In genomic region chr2:121071058-121071504, GRCh38 we compare ENCODE assay signal across 8 cellular contexts.
DNase-seq lines count a peak whose midpoint lies in the region; ATAC-seq and TF ChIP-seq lines count a peak whose summit lies in the region.

No MANE protein-coding gene starts in this region.

- TF ChIP-seq EP300 in ovary (IDR thresholded peaks at IDR 0.05), result no peak

- H3K27me3 Mint-ChIP-seq in T-helper 17 cell, result peaks cover 15% of the 10 kb centered on the region

- no peak overlapping the region for H3K4me3 ChIP-seq in foreskin fibroblast (ENCODE audit: low read depth in 1 of 2, low read length in 2 of 2)
- H3K4me3 ChIP-seq in ovary, result no peak overlapping the region

- peak; percentile 58 for ATAC-seq in GM21723 (IDR thresholded peaks at IDR 0.05; ENCODE audit: unreplicated experiment)
- no peak for ATAC-seq in GM21619 (IDR thresholded peaks at IDR 0.05; ENCODE audit: unreplicated experiment)
- no peak for ATAC-seq in T-helper 17 cell

- 13 to 16% (median 15%) methylated on average over 14 of the region's 14 CpGs for WGBS in ovary, 3 donors

- no peak overlapping the region for H3K4me3 Mint-ChIP-seq in T-helper 17 cell

- H3K9me3 ChIP-seq in ovary, result no peaks in the 10 kb centered on the region
- no peaks in the 10 kb centered on the region for H3K9me3 ChIP-seq in T-helper 17 cell (ENCODE audit: control insufficient read depth, low read length, poor library complexity, severe bottlenecking)

- peaks cover 10% of the 10 kb centered on the region for H3K4me1 Mint-ChIP-seq in T-helper 17 cell

- no peak overlapping the region for H3K27ac Mint-ChIP-seq in T-helper 17 cell

- H3K27ac ChIP-seq in ovary, result no peak overlapping the region

- in situ Hi-C loops in Caki2 (cut with HindIII; ENCODE audit: low pct_unique_long_range_greater_than_20kb, low sequenced_read_pairs), result no loop called here

- H3K27me3 ChIP-seq in ovary, result no peaks in the 10 kb centered on the region

- no peaks in the 10 kb centered on the region for H3K4me1 ChIP-seq in ovary (ENCODE audit: insufficient read depth)

- intact Hi-C loops in ovary (cut with DNase I), result loop anchor here (2.0 to 10.0 kb wide), 3 partner anchors 374 to 726 kb away; partner anchors contain the start of gene INHBB (in 2 of the 4)

- no peak for TF ChIP-seq POLR2A in ovary (IDR thresholded peaks at IDR 0.05)

- DNase-seq in Caki2 (ENCODE audit: low read depth) (peak; percentile 69), NCI-H2171 treated with DMSO at 0.1 percent for 48 hours (lab: John Stamatoyannopoulos, UW) (peak; percentile 74), foreskin fibroblast (peak; percentile 35 to 81), ovary (peak; percentile 68 to 91 (median 90)), T-helper 17 cell (no peak)
- peak; percentile 26 to 55 (median 48) for DNase-seq in activated CD8-positive, alpha-beta memory T cell treated with anti-CD3 and anti-CD28 coated beads for 48 hours (ENCODE audit: low read depth in 2 of 3, low spot score in 2 of 3)

- no peaks in the 10 kb centered on the region for H3K36me3 Mint-ChIP-seq in T-helper 17 cell (ENCODE audit: low read depth)

- H3K36me3 ChIP-seq in ovary, result no peaks in the 10 kb centered on the region

- TF ChIP-seq CTCF in foreskin fibroblast (IDR thresholded peaks at IDR 0.05; ENCODE audit: low read depth, low read length) (peak; percentile 96), ovary (IDR thresholded peaks at IDR 0.05) (peak; percentile 82 to 92 (median 85))

Comparison
In these comparisons a context has a peak if more than half of its experiments do, and no peak if none do; other contexts are left out.
1. DNase-seq: peak in Caki2 (single experiment), NCI-H2171 treated with DMSO at 0.1 percent for 48 hours (single experiment), activated CD8-positive, alpha-beta memory T cell treated with anti-CD3 and anti-CD28 coated beads for 48 hours (3 of 3), foreskin fibroblast (2 of 2) and ovary (5 of 5); none in T-helper 17 cell (0 of 3).